ENCODE assay signal across 1 cellular context in the genomic region with DNA sequence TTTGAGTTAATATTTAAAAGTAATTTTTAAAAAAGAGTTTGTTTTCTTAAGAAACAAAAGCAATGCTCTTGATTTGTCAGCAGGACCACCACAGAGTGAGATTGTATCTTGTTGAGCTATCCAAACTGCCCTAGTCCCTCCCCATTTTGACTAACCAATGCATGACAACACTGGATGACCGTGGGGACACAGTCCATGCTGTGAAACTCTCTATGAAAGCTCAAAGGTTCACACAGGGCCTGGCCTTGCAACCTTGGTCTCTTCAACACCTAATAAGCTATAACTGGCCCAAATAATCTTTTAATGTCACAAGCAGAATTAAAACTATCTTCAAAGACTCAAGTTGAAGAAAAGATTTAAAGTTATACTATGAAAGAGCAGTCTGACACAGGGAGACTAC.
TF ChIP-seq lines count a peak whose summit lies in the region.

No MANE protein-coding gene starts in this region.

TF ChIP-seq in WTC11, 78 proteins besides CTCF, POLR2A, EP300 and RAD21 (continued from another document):
- TF ChIP-seq, protein P1, sequence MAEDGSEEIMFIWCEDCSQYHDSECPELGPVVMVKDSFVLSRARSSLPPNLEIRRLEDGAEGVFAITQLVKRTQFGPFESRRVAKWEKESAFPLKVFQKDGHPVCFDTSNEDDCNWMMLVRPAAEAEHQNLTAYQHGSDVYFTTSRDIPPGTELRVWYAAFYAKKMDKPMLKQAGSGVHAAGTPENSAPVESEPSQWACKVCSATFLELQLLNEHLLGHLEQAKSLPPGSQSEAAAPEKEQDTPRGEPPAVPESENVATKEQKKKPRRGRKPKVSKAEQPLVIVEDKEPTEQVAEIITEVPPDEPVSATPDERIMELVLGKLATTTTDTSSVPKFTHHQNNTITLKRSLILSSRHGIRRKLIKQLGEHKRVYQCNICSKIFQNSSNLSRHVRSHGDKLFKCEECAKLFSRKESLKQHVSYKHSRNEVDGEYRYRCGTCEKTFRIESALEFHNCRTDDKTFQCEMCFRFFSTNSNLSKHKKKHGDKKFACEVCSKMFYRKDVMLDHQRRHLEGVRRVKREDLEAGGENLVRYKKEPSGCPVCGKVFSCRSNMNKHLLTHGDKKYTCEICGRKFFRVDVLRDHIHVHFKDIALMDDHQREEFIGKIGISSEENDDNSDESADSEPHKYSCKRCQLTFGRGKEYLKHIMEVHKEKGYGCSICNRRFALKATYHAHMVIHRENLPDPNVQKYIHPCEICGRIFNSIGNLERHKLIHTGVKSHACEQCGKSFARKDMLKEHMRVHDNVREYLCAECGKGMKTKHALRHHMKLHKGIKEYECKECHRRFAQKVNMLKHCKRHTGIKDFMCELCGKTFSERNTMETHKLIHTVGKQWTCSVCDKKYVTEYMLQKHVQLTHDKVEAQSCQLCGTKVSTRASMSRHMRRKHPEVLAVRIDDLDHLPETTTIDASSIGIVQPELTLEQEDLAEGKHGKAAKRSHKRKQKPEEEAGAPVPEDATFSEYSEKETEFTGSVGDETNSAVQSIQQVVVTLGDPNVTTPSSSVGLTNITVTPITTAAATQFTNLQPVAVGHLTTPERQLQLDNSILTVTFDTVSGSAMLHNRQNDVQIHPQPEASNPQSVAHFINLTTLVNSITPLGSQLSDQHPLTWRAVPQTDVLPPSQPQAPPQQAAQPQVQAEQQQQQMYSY (CRISPR knock-in tag; IDR thresholded peaks at IDR 0.05) = no peak
- TF ChIP-seq, protein P2, sequence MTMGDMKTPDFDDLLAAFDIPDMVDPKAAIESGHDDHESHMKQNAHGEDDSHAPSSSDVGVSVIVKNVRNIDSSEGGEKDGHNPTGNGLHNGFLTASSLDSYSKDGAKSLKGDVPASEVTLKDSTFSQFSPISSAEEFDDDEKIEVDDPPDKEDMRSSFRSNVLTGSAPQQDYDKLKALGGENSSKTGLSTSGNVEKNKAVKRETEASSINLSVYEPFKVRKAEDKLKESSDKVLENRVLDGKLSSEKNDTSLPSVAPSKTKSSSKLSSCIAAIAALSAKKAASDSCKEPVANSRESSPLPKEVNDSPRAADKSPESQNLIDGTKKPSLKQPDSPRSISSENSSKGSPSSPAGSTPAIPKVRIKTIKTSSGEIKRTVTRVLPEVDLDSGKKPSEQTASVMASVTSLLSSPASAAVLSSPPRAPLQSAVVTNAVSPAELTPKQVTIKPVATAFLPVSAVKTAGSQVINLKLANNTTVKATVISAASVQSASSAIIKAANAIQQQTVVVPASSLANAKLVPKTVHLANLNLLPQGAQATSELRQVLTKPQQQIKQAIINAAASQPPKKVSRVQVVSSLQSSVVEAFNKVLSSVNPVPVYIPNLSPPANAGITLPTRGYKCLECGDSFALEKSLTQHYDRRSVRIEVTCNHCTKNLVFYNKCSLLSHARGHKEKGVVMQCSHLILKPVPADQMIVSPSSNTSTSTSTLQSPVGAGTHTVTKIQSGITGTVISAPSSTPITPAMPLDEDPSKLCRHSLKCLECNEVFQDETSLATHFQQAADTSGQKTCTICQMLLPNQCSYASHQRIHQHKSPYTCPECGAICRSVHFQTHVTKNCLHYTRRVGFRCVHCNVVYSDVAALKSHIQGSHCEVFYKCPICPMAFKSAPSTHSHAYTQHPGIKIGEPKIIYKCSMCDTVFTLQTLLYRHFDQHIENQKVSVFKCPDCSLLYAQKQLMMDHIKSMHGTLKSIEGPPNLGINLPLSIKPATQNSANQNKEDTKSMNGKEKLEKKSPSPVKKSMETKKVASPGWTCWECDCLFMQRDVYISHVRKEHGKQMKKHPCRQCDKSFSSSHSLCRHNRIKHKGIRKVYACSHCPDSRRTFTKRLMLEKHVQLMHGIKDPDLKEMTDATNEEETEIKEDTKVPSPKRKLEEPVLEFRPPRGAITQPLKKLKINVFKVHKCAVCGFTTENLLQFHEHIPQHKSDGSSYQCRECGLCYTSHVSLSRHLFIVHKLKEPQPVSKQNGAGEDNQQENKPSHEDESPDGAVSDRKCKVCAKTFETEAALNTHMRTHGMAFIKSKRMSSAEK (CRISPR knock-in tag; IDR thresholded peaks at IDR 0.05; ENCODE audit: borderline replicate concordance) = no peak
- no peak for TF ChIP-seq SMAD4 (CRISPR knock-in tag; IDR thresholded peaks at IDR 0.05)
- TF ChIP-seq, protein P3, sequence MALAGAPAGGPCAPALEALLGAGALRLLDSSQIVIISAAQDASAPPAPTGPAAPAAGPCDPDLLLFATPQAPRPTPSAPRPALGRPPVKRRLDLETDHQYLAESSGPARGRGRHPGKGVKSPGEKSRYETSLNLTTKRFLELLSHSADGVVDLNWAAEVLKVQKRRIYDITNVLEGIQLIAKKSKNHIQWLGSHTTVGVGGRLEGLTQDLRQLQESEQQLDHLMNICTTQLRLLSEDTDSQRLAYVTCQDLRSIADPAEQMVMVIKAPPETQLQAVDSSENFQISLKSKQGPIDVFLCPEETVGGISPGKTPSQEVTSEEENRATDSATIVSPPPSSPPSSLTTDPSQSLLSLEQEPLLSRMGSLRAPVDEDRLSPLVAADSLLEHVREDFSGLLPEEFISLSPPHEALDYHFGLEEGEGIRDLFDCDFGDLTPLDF (CRISPR knock-in tag; IDR thresholded peaks at IDR 0.05) = no peak
TF ChIP-seq in WTC11: peak in this region for 0.
